In the genomic region with DNA sequence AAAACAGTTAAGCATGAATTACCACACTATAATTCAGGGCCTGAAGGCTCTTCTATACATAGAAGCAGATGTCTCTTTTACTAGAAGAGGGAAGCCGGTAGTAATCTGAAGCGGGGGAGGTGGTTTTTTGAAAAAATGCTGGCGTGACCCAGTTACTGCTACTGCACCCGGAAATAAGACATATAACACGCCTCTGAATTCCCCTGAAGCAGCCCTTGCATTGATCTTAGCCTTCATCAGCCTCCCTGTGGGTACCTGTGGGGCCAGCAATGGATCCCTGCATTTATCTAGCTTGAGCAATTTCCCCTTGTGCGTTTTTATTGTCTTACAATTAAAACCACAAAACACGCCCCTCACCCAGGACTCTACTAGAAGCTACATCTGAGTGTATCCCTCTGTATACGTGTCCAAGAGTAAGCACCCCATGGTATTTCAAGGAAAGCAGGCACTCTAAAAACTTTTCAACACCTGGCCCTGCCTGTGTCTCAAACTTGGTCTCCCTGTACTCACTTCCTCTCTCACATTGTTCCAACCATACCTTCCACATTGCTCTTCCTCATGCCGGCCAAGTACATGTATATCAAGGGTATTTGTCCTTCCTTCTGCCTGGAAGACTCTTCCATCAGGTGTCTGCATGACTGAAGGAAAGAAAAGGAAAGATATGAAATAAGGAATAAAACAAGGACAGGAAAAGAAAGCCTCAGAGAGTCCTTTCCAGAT, we compare ENCODE assay signal across 9 cellular contexts.
DNase-seq lines count a peak whose midpoint lies in the region; ATAC-seq, FAIRE-seq and TF ChIP-seq lines count a peak whose summit lies in the region.
"Had no signal": no experiment of that assay in that cellular context is flagged by ENCODE, and none has a peak within 500 bp of the region (broad histone marks: within the 10 kb centered on the region; RNA-seq: fewer than 3 reads in every experiment).

No MANE protein-coding gene starts in this region.

- ATAC-seq in HG02678 (IDR thresholded peaks at IDR 0.05; ENCODE audit: unreplicated experiment) (no peak), HG03460 (IDR thresholded peaks at IDR 0.05; ENCODE audit: unreplicated experiment) (no peak), HG02885 (IDR thresholded peaks at IDR 0.05; ENCODE audit: poor library complexity, unreplicated experiment) (no peak)

- peak overlapping the region; percentile 85 for H3K27ac ChIP-seq in SK-N-MC

- DNase-seq in GM12891 (ENCODE audit: insufficient read length, low spot score) (no peak), SK-N-MC (ENCODE audit: low read depth, low spot score) (no peak), iPS-NIHi7 (ENCODE audit: extremely low spot score) (no peak)
- peak; percentile 30 for DNase-seq in activated effector memory CD4-positive, alpha-beta T cell treated with Interleukin-2 at 50 U/mL for 16 hours
- DNase-seq in stimulated activated CD4-positive, alpha-beta T cell treated with anti-CD3 and anti-CD28 coated beads, Interleukin-2, amount 100 ng/mL, for 4 hours (ENCODE audit: low read depth): peak; percentile 24
- DNase-seq: islet precursor cell had no signal

- H3K9me3 ChIP-seq in SK-N-MC (ENCODE audit: low read depth, low read length): no peaks in the 10 kb centered on the region

- FAIRE-seq in GM12891 (lab: Jason Lieb, UNC): no peak

- no peak for TF ChIP-seq POLR2A in GM12891 (IDR thresholded peaks at IDR 0.05; ENCODE audit: low read depth, low read length)

- peak overlapping the region; percentile 17 for H3K4me3 ChIP-seq in SK-N-MC

- no peak overlapping the region for H3K9ac ChIP-seq in SK-N-MC (ENCODE audit: insufficient read length)

- no peaks in the 10 kb centered on the region for H3K36me3 ChIP-seq in SK-N-MC (ENCODE audit: insufficient read depth, low read length)

TF ChIP-seq in GM12891, 5 proteins besides CTCF, POLR2A, EP300 and RAD21:
- TF ChIP-seq SPI1 (IDR thresholded peaks at IDR 0.05; ENCODE audit: low read depth, low read length) (peak; percentile 55; the same call in 1 of the 2 replicates), POU2F2 (IDR thresholded peaks at IDR 0.05; ENCODE audit: low read depth, low read length) (no peak)

Comparison
In these comparisons a context has a peak if more than half of its experiments do, and no peak if none do; other contexts are left out.
1. DNase-seq: peak in activated effector memory CD4-positive, alpha-beta T cell treated with Interleukin-2 at 50 U/mL for 16 hours (single experiment) and stimulated activated CD4-positive, alpha-beta T cell treated with anti-CD3 and anti-CD28 coated beads, Interleukin-2, amount 100 ng/mL, for 4 hours (single experiment); none in GM12891 (single experiment), SK-N-MC (single experiment) and iPS-NIHi7 (single experiment).